2 cellular contexts compared by ENCODE assay signal in the genomic region with DNA sequence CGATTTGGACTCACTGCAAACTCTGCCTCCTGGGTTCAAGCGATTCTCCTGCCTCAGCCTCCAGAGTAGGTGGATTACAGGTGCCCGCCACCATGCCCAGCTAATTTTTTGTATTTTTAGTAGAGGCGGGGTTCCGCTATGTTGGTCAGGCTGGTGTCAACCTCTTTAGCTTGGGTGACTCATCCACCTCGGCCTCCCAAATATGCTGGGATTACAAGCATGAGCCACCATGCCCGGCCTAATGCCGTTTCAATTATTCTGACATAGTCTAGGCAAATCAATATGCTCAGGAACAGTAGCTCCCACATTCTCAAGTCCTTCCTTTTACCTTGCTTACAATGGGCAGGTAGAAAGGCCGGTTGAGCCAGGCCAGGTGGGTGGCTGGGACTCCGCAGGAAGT.
TF ChIP-seq lines count a peak whose summit lies in the region.

No MANE protein-coding gene starts in this region.

TF ChIP-seq in HCT116, 20 proteins besides CTCF, POLR2A, EP300 and RAD21 (continued from another document):
- TF ChIP-seq MAX (IDR thresholded peaks at IDR 0.05) (no peak), EGR1 (IDR thresholded peaks at IDR 0.05; ENCODE audit: low read depth) (no peak), CEBPB (IDR thresholded peaks at IDR 0.05; ENCODE audit: low read depth) (no peak), EZH2phosphoT487 (IDR thresholded peaks at IDR 0.05; ENCODE audit: borderline replicate concordance) (no peak), FOSL1 (IDR thresholded peaks at IDR 0.05; ENCODE audit: low read depth) (no peak), EZH2 (IDR thresholded peaks at IDR 0.05) (no peak), ZFX (IDR thresholded peaks at IDR 0.05) (no peak), ELF1 (IDR thresholded peaks at IDR 0.05; ENCODE audit: borderline replicate concordance, low read depth) (no peak), POLR2AphosphoS5 (IDR thresholded peaks at IDR 0.05; ENCODE audit: low read depth, low read length) (no peak)
- TF ChIP-seq, protein P1, sequence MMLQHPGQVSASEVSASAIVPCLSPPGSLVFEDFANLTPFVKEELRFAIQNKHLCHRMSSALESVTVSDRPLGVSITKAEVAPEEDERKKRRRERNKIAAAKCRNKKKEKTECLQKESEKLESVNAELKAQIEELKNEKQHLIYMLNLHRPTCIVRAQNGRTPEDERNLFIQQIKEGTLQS (IDR thresholded peaks at IDR 0.05): no peak

TF ChIP-seq in WTC11, 78 proteins besides CTCF, POLR2A, EP300 and RAD21 (continued from another document):
- TF ChIP-seq JUN (CRISPR knock-in tag; IDR thresholded peaks at IDR 0.05): no peak
- TF ChIP-seq ZNF219 (CRISPR knock-in tag; IDR thresholded peaks at IDR 0.05; ENCODE audit: borderline replicate concordance): no peak
- TF ChIP-seq PRRX2 (CRISPR knock-in tag; IDR thresholded peaks at IDR 0.05): no peak
- TF ChIP-seq, protein P2, sequence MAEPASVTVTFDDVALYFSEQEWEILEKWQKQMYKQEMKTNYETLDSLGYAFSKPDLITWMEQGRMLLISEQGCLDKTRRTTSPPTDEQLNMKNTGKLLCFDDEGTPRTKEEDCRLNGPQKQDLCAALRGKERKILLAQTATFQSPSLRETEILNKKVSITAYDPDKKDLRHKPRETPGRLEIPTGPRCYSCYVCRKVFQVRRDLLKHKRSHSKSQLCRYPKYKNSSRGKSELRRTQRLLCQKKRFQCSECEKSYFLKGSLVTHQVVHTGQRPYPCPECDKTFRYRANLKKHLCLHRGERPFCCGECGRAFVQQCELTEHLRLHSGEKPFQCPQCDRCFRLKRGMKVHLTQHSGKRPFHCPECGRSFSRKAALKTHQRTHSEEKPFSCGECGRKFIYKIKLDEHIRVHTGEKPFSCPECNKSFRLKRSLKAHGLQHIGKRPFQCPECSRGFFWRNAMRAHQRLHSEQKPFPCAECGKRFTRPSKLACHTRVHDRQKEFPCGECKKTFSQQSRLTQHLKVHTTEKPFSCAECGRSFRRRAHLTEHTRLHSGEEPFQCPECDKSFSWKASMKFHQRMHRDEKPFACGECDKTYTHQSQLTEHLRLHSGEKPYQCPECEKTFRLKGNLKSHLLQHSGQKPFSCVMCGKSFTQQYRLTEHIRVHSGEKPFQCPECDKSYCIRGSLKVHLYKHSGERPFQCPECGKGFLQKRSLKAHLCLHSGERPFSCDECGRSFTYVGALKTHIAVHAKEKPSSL (CRISPR knock-in tag; conservative IDR thresholded peaks at IDR 0.05): no peak
- no peak for TF ChIP-seq ZNF671 (CRISPR knock-in tag; IDR thresholded peaks at IDR 0.05)
- TF ChIP-seq IRF2 (CRISPR knock-in tag; IDR thresholded peaks at IDR 0.05; ENCODE audit: borderline replicate concordance, low read depth): no peak
- TF ChIP-seq, protein P3, sequence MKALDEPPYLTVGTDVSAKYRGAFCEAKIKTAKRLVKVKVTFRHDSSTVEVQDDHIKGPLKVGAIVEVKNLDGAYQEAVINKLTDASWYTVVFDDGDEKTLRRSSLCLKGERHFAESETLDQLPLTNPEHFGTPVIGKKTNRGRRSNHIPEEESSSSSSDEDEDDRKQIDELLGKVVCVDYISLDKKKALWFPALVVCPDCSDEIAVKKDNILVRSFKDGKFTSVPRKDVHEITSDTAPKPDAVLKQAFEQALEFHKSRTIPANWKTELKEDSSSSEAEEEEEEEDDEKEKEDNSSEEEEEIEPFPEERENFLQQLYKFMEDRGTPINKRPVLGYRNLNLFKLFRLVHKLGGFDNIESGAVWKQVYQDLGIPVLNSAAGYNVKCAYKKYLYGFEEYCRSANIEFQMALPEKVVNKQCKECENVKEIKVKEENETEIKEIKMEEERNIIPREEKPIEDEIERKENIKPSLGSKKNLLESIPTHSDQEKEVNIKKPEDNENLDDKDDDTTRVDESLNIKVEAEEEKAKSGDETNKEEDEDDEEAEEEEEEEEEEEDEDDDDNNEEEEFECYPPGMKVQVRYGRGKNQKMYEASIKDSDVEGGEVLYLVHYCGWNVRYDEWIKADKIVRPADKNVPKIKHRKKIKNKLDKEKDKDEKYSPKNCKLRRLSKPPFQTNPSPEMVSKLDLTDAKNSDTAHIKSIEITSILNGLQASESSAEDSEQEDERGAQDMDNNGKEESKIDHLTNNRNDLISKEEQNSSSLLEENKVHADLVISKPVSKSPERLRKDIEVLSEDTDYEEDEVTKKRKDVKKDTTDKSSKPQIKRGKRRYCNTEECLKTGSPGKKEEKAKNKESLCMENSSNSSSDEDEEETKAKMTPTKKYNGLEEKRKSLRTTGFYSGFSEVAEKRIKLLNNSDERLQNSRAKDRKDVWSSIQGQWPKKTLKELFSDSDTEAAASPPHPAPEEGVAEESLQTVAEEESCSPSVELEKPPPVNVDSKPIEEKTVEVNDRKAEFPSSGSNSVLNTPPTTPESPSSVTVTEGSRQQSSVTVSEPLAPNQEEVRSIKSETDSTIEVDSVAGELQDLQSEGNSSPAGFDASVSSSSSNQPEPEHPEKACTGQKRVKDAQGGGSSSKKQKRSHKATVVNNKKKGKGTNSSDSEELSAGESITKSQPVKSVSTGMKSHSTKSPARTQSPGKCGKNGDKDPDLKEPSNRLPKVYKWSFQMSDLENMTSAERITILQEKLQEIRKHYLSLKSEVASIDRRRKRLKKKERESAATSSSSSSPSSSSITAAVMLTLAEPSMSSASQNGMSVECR (CRISPR knock-in tag; IDR thresholded peaks at IDR 0.05; ENCODE audit: borderline replicate concordance): no peak
